ENCODE assay signal across 18 cellular contexts in the genomic region with DNA sequence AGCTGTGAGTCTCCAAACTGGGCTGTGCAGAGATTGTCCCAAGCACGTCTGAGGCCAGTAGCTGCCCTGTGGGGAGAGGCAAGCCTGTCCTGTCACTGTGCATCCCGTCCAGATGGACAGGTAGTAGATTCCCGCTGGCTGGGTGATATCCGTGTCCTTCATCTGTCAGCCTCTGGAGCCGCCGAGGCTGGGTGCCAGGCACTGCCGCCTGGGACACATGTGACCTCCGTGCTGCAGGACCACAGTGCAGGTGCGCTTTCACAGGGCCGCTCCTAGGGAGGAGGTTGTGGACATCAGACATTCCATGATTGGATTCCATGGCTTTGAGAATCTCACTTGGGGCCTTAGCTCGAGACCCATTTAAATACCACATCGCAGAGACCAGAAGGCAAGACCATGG.
"Had no signal": no experiment of that assay in that cellular context is flagged by ENCODE, and none has a peak within 500 bp of the region (broad histone marks: within the 10 kb centered on the region; RNA-seq: fewer than 3 reads in every experiment).

No MANE protein-coding gene starts in this region.

- DNase-seq: activated CD8-positive, alpha-beta memory T cell treated with anti-CD3 and anti-CD28 coated beads, Interleukin-2, amount 50 U/mL, for 48 hours; activated naive CD4-positive, alpha-beta T cell treated with Interleukin-2 at 50 U/mL for 16 hours; anterior cingulate cortex; dorsolateral prefrontal cortex; islet precursor cell; midbrain; naive B cell; stimulated activated CD4-positive, alpha-beta T cell treated with anti-CD3 and anti-CD28 coated beads, Interleukin-15, amount 100 ng/mL, for 24 hours; stimulated activated CD4-positive, alpha-beta T cell treated with anti-CD3 and anti-CD28 coated beads, Interleukin-4, amount 100 ng/mL, for 1 hour; stimulated activated naive B cell treated with anti-CD40 and anti-IgM and Interleukin-4, amounts not matched to agents 10 μg/mL and 1 μg/mL and 100 μg/mL, for 72 hours; T-cell; T1000; tibial artery; uterus had no signal

- H3K27ac Mint-ChIP-seq: progenitor cell of endocrine pancreas, T-cell had no signal

- H3K36me3 ChIP-seq: uterus had no signal

- H3K9me3 ChIP-seq: esophagus muscularis mucosa, tibial artery, uterus had no signal

- H3K27me3 Mint-ChIP-seq: naive B cell; progenitor cell of endocrine pancreas; stimulated activated naive B cell treated with anti-CD40 and anti-IgM and Interleukin-4, amounts not matched to agents 10 μg/mL and 1 μg/mL and 100 μg/mL, for 72 hours; T-cell had no signal

- H3K4me3 ChIP-seq: esophagus muscularis mucosa, skin epidermis, tibial artery, uterus had no signal

- H3K27ac ChIP-seq: esophagus muscularis mucosa, skin epidermis, tibial artery, uterus had no signal

- H3K9me3 Mint-ChIP-seq: naive B cell, T-cell had no signal

- H3K36me3 Mint-ChIP-seq: naive B cell, T-cell had no signal

- ATAC-seq: right cardiac atrium; stimulated activated naive B cell treated with anti-CD40 and anti-IgM and Interleukin-4, amounts not matched to agents 10 μg/mL and 1 μg/mL and 100 μg/mL, for 72 hours; T-cell had no signal

- H3K27me3 ChIP-seq: dorsolateral prefrontal cortex, tibial artery, uterus had no signal
